In the genomic region with DNA sequence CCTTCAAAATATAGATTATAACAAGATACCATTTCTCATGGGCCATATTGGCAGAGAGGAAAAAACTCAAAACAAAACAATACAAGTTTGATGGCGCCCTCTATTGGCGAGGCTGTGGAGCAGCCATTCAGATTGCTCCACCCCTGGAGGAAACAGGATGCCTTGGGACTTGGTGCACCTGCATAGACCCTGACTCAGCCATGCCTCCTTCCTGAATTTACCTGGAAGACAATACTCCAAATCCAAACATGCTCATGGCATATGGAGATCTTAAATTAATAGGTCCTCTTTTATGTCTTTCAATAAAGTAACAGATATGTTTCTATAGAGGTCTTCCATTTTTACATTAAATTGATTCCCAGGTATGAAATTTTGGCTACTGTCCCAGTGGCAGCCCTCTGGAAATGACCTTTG, we compare ENCODE assay signal across 8 cellular contexts.
DNase-seq lines count a peak whose midpoint lies in the region; ATAC-seq and TF ChIP-seq lines count a peak whose summit lies in the region.

No MANE protein-coding gene starts in this region.

- no peaks in the 10 kb centered on the region for H3K9me3 Mint-ChIP-seq in T-cell
- no peaks in the 10 kb centered on the region for H3K9me3 Mint-ChIP-seq in activated naive CD8-positive, alpha-beta T cell treated with anti-CD3 and anti-CD28 coated beads, Interleukin-2, amount 50 U/mL, for 24 hours

- no peak overlapping the region for H3K4me3 Mint-ChIP-seq in T-cell
- no peak overlapping the region for H3K4me3 Mint-ChIP-seq in activated naive CD8-positive, alpha-beta T cell treated with anti-CD3 and anti-CD28 coated beads, Interleukin-2, amount 50 U/mL, for 24 hours

- no peaks in the 10 kb centered on the region for H3K36me3 Mint-ChIP-seq in T-cell
- no peaks in the 10 kb centered on the region for H3K36me3 Mint-ChIP-seq in activated naive CD8-positive, alpha-beta T cell treated with anti-CD3 and anti-CD28 coated beads, Interleukin-2, amount 50 U/mL, for 24 hours (ENCODE audit: low read depth)

- peak; percentile 83 for TF ChIP-seq CTCF in GM12864 (IDR thresholded peaks at IDR 0.05; ENCODE audit: low read depth, low read length, missing control alignments)
- no peak for TF ChIP-seq CTCF in coronary artery (IDR thresholded peaks at IDR 0.05)

- H3K4me3 ChIP-seq in GM12864 (ENCODE audit: low read depth, low read length), result no peak overlapping the region
- H3K4me3 ChIP-seq in coronary artery, result no peak overlapping the region

- peak overlapping the region; percentile 34 to 57 for H3K27ac Mint-ChIP-seq in T-cell
- no peak overlapping the region for H3K27ac Mint-ChIP-seq in activated naive CD8-positive, alpha-beta T cell treated with anti-CD3 and anti-CD28 coated beads, Interleukin-2, amount 50 U/mL, for 24 hours

- CTCF ChIA-PET in T-cell (lab: Charles Lee), result interaction anchor here (0.6 to 1.9 kb wide), 8 partner anchors 41 to 122 kb away, joined by 3 to 6 read pairs (median 3); a partner anchor contains a TSS

- H3K27me3 Mint-ChIP-seq in T-cell, result no peaks in the 10 kb centered on the region
- H3K27me3 Mint-ChIP-seq in activated naive CD8-positive, alpha-beta T cell treated with anti-CD3 and anti-CD28 coated beads, Interleukin-2, amount 50 U/mL, for 24 hours, result no peaks in the 10 kb centered on the region

- H3K27ac ChIP-seq in coronary artery, result no peak overlapping the region

- DNase-seq in GM12864 (ENCODE audit: low read depth) (no peak), M059J (ENCODE audit: low read depth) (peak; percentile 60), T-cell (peak; percentile 45 to 77 (median 66)), kidney glomerular epithelial cell (lab: John Stamatoyannopoulos, UW) (peak; percentile 38), coronary artery (ENCODE audit: low spot score) (no peak)
- peak; percentile 74 for DNase-seq in activated naive CD8-positive, alpha-beta T cell treated with anti-CD3 and anti-CD28 coated beads, Interleukin-2, amount 50 U/mL, for 24 hours
- DNase-seq in stimulated activated CD8-positive, alpha-beta memory T cell treated with anti-CD3 and anti-CD28 coated beads, Interleukin-4, amount 100 ng/mL, for 1 hour (ENCODE audit: low read depth in 2 of 2, low spot score in 1 of 2), result peak; percentile 42 to 51

- POLR2A ChIA-PET in T-cell (lab: Charles Lee), result no interaction called here

- H3K4me1 Mint-ChIP-seq in T-cell, result peaks cover 44 to 60% (median 50%) of the 10 kb centered on the region in 3 donors
- H3K4me1 Mint-ChIP-seq in activated naive CD8-positive, alpha-beta T cell treated with anti-CD3 and anti-CD28 coated beads, Interleukin-2, amount 50 U/mL, for 24 hours, result peaks cover 30% of the 10 kb centered on the region

- ATAC-seq in T-cell (replicated peaks in 1 of 4) (peak; percentile 69 to 76 (median 72)), HG03280 (IDR thresholded peaks at IDR 0.05; ENCODE audit: unreplicated experiment) (no peak)
- peak; percentile 41 for ATAC-seq in activated naive CD8-positive, alpha-beta T cell treated with anti-CD3 and anti-CD28 coated beads, Interleukin-2, amount 50 U/mL, for 24 hours

Comparison
In these comparisons a context has a peak if more than half of its experiments do, and no peak if none do; other contexts are left out.
1. DNase-seq: peak in M059J (single experiment), T-cell (34 of 34), activated naive CD8-positive, alpha-beta T cell treated with anti-CD3 and anti-CD28 coated beads, Interleukin-2, amount 50 U/mL, for 24 hours (single experiment), kidney glomerular epithelial cell (single experiment) and stimulated activated CD8-positive, alpha-beta memory T cell treated with anti-CD3 and anti-CD28 coated beads, Interleukin-4, amount 100 ng/mL, for 1 hour (2 of 2); none in GM12864 (single experiment) and coronary artery (single experiment).